In genomic region chr14:21071225-21072041, GRCh38 we compare ENCODE assay signal across 1 cellular context.
TF ChIP-seq lines count a peak whose summit lies in the region.

No MANE protein-coding gene starts in this region.

TF ChIP-seq in HepG2, 621 proteins besides CTCF, POLR2A, EP300 and RAD21 (continued from another document and continues in another):
- TF ChIP-seq ZNF142 (CRISPR knock-in tag; IDR thresholded peaks at IDR 0.05) (no peak), ZNF530 (CRISPR knock-in tag; IDR thresholded peaks at IDR 0.05; ENCODE audit: low read depth) (no peak), NFIC (IDR thresholded peaks at IDR 0.05; ENCODE audit: low read length) (no peak), PCBP1 (IDR thresholded peaks at IDR 0.05; ENCODE audit: borderline replicate concordance, low read depth, low read length) (peak; percentile 77; the same call in 1 of the 2 replicates), ATAD3A (CRISPR knock-in tag; IDR thresholded peaks at IDR 0.05) (no peak), KDM2A (CRISPR knock-in tag; IDR thresholded peaks at IDR 0.05; ENCODE audit: borderline replicate concordance, low read depth) (peak; percentile 76), DBP (CRISPR knock-in tag; IDR thresholded peaks at IDR 0.05; ENCODE audit: not compliant biosample characterization) (no peak), ZNF691 (CRISPR knock-in tag; IDR thresholded peaks at IDR 0.05; ENCODE audit: borderline replicate concordance, low read depth) (no peak), ZNF83 (CRISPR knock-in tag; IDR thresholded peaks at IDR 0.05; ENCODE audit: borderline replicate concordance) (0 out of 2 replicates have a peak, but pooled peaks have one; percentile 34), ARID2 (CRISPR knock-in tag; IDR thresholded peaks at IDR 0.05; ENCODE audit: borderline replicate concordance) (no peak), SRSF1 (optimal IDR thresholded peaks at IDR 0.05; ENCODE audit: low read depth, low read length) (peak; percentile 43), MYC (CRISPR knock-in tag; IDR thresholded peaks at IDR 0.05; ENCODE audit: borderline replicate concordance) (peak; percentile 50; the same call in 1 of the 2 replicates), GTF3A (CRISPR knock-in tag; conservative IDR thresholded peaks at IDR 0.05) (no peak), SIN3A (IDR thresholded peaks at IDR 0.05; ENCODE audit: borderline replicate concordance, low read depth, low read length) (no peak), E2F5 (CRISPR knock-in tag; conservative IDR thresholded peaks at IDR 0.05) (no peak), GPN1 (CRISPR knock-in tag; IDR thresholded peaks at IDR 0.05; ENCODE audit: borderline replicate concordance) (no peak), THAP11 (CRISPR knock-in tag; IDR thresholded peaks at IDR 0.05) (no peak), HNRNPL (IDR thresholded peaks at IDR 0.05; ENCODE audit: low read depth, low read length) (peak; percentile 99), ZKSCAN5 (CRISPR knock-in tag; IDR thresholded peaks at IDR 0.05) (peak; percentile 77; the same call in 1 of the 2 replicates), ZNF543 (CRISPR knock-in tag; IDR thresholded peaks at IDR 0.05) (no peak), DMTF1 (CRISPR knock-in tag; IDR thresholded peaks at IDR 0.05) (no peak), GABPB1 (CRISPR knock-in tag; IDR thresholded peaks at IDR 0.05) (peak; percentile 75), KMT2A (CRISPR knock-in tag; IDR thresholded peaks at IDR 0.05) (0 out of 2 replicates have a peak, but pooled peaks have one; percentile 9), ZFP62 (CRISPR knock-in tag; IDR thresholded peaks at IDR 0.05) (no peak), IKZF5 (CRISPR knock-in tag; IDR thresholded peaks at IDR 0.05) (peak; percentile 47; the same call in 1 of the 2 replicates), RFXAP (CRISPR knock-in tag; IDR thresholded peaks at IDR 0.05; ENCODE audit: borderline replicate concordance) (no peak; the same call in 1 of the 2 replicates), RARA (CRISPR knock-in tag; IDR thresholded peaks at IDR 0.05) (peak; percentile 36), REXO4 (CRISPR knock-in tag; IDR thresholded peaks at IDR 0.05; ENCODE audit: borderline replicate concordance) (no peak), TFDP2 (CRISPR knock-in tag; IDR thresholded peaks at IDR 0.05) (no peak), ZNF788 (CRISPR knock-in tag; IDR thresholded peaks at IDR 0.05; ENCODE audit: borderline replicate concordance) (peak; percentile 5; the same call in 1 of the 2 replicates), NR2C2 (CRISPR knock-in tag; IDR thresholded peaks at IDR 0.05; ENCODE audit: borderline replicate concordance) (no peak; the same call in 1 of the 2 replicates), ZBTB26 (CRISPR knock-in tag; IDR thresholded peaks at IDR 0.05; ENCODE audit: borderline replicate concordance) (peak; percentile 25; the same call in 1 of the 2 replicates), YY1 (IDR thresholded peaks at IDR 0.05; ENCODE audit: insufficient read depth, insufficient replicate concordance, low read depth, low read length) (peak; percentile 45), FOSL2 (CRISPR knock-in tag; IDR thresholded peaks at IDR 0.05) (no peak), XRCC5 (optimal IDR thresholded peaks at IDR 0.05; ENCODE audit: low read length) (no peak), MAFG (CRISPR knock-in tag; IDR thresholded peaks at IDR 0.05) (no peak), HNRNPUL1 (IDR thresholded peaks at IDR 0.05; ENCODE audit: low read depth, low read length) (no peak), HOXA5 (CRISPR knock-in tag; IDR thresholded peaks at IDR 0.05) (no peak), REL (CRISPR knock-in tag; conservative IDR thresholded peaks at IDR 0.05) (peak; percentile 97), ZNF775 (CRISPR knock-in tag; IDR thresholded peaks at IDR 0.05; ENCODE audit: borderline replicate concordance) (no peak), ZNF296 (CRISPR knock-in tag; conservative IDR thresholded peaks at IDR 0.05) (peak; percentile 22; the same call in 1 of the 2 replicates), ELF3 (CRISPR knock-in tag; IDR thresholded peaks at IDR 0.05) (0 out of 2 replicates have a peak, but pooled peaks have one; percentile 41), PAF1 (CRISPR knock-in tag; IDR thresholded peaks at IDR 0.05) (no peak)
- TF ChIP-seq, protein P1, sequence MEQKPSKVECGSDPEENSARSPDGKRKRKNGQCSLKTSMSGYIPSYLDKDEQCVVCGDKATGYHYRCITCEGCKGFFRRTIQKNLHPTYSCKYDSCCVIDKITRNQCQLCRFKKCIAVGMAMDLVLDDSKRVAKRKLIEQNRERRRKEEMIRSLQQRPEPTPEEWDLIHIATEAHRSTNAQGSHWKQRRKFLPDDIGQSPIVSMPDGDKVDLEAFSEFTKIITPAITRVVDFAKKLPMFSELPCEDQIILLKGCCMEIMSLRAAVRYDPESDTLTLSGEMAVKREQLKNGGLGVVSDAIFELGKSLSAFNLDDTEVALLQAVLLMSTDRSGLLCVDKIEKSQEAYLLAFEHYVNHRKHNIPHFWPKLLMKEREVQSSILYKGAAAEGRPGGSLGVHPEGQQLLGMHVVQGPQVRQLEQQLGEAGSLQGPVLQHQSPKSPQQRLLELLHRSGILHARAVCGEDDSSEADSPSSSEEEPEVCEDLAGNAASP (CRISPR knock-in tag; IDR thresholded peaks at IDR 0.05; ENCODE audit: borderline replicate concordance): no peak
- TF ChIP-seq, protein P2, sequence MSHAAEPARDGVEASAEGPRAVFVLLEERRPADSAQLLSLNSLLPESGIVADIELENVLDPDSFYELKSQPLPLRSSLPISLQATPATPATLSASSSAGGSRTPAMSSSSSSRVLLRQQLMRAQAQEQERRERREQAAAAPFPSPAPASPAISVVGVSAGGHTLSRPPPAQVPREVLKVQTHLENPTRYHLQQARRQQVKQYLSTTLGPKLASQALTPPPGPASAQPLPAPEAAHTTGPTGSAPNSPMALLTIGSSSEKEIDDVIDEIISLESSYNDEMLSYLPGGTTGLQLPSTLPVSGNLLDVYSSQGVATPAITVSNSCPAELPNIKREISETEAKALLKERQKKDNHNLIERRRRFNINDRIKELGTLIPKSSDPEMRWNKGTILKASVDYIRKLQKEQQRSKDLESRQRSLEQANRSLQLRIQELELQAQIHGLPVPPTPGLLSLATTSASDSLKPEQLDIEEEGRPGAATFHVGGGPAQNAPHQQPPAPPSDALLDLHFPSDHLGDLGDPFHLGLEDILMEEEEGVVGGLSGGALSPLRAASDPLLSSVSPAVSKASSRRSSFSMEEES (CRISPR knock-in tag; IDR thresholded peaks at IDR 0.05): no peak
